21 cellular contexts compared by ENCODE assay signal in genomic region chr5:14826714-14827113, GRCh38. TPM values are rescaled to one million over a fixed set of nuclear protein-coding genes. Genes with fewer than 3 reads are reported as not detected.
A peak's percentile ranks its signal among the peaks of the same experiment; 100 is the strongest.
DNase-seq lines count a peak whose midpoint lies in the region; ATAC-seq and TF ChIP-seq lines count a peak whose summit lies in the region.
"Had no signal": no experiment of that assay in that cellular context is flagged by ENCODE, and none has a peak within 500 bp of the region (broad histone marks: within the 10 kb centered on the region; RNA-seq: fewer than 3 reads in every experiment).

No MANE protein-coding gene starts in this region.

- H3K9me3 Mint-ChIP-seq in activated T-cell treated with anti-CD3 and anti-CD28 coated beads, Interleukin-2, amount 50 U/mL, for 24 hours = no peaks in the 10 kb centered on the region
- H3K9me3 Mint-ChIP-seq in brain (no peaks in the 10 kb centered on the region), neural progenitor cell (no peaks in the 10 kb centered on the region)
- H3K9me3 Mint-ChIP-seq: H9 had no signal

- H3K4me3 Mint-ChIP-seq in activated T-cell treated with anti-CD3 and anti-CD28 coated beads, Interleukin-2, amount 50 U/mL, for 24 hours = no peak overlapping the region
- H3K4me3 Mint-ChIP-seq in brain (no peak overlapping the region), neural progenitor cell (no peak overlapping the region)
- H3K4me3 Mint-ChIP-seq: B cell, H9 had no signal

- DNase-seq in activated T-cell treated with anti-CD3 and anti-CD28 coated beads, Interleukin-2, amount 50 U/mL, for 24 hours = no peak
- DNase-seq in activated T-cell treated with anti-CD3 and anti-CD28 coated beads for 4 hours (no peak), gastrocnemius medialis (no peak), middle frontal gyrus (ENCODE audit: extremely low spot score, low spot score) (no peak), neural progenitor cell (ENCODE audit: low spot score) (no peak)
- no peak for DNase-seq in effector CD8-positive, alpha-beta T cell (lab: John Stamatoyannopoulos, UW)
- DNase-seq: GM23248, H9, NCI-H1048, NCI-H1694, NCI-H2029 treated with DMSO at 0.1 percent for 48 hours, NCI-H446 treated with DMSO at 0.1 percent for 48 hours, PC-9, SJCRH30 had no signal

- H3K4me3 ChIP-seq in gastrocnemius medialis = no peak overlapping the region
- H3K4me3 ChIP-seq in neural progenitor cell = no peak overlapping the region
- H3K4me3 ChIP-seq: GM23248, PC-9, SJCRH30 had no signal

- peaks cover 55 to 64% of the 10 kb centered on the region in 2 donors for H3K4me1 ChIP-seq in gastrocnemius medialis
- no peaks in the 10 kb centered on the region for H3K4me1 ChIP-seq in neural progenitor cell
- H3K4me1 ChIP-seq: SJCRH30 had no signal

- H3K27me3 Mint-ChIP-seq in activated T-cell treated with anti-CD3 and anti-CD28 coated beads, Interleukin-2, amount 50 U/mL, for 24 hours = no peaks in the 10 kb centered on the region
- H3K27me3 Mint-ChIP-seq in brain (no peaks in the 10 kb centered on the region), neural progenitor cell (ENCODE audit: insufficient read depth, low read depth) (no peaks in the 10 kb centered on the region)
- H3K27me3 Mint-ChIP-seq: B cell had no signal

- H3K79me2 ChIP-seq in neural progenitor cell (ENCODE audit: low read depth) = no peaks in the 10 kb centered on the region

- TF ChIP-seq CTCF in brain (conservative IDR thresholded peaks at IDR 0.05) (no peak), gastrocnemius medialis (IDR thresholded peaks at IDR 0.05 in 4 of 5, conservative IDR thresholded peaks at IDR 0.05 in 1 of 5) (no peak), neural progenitor cell (IDR thresholded peaks at IDR 0.05) (no peak)

- H3K27me3 ChIP-seq in gastrocnemius medialis = no peaks in the 10 kb centered on the region
- no peaks in the 10 kb centered on the region for H3K27me3 ChIP-seq in neural progenitor cell
- H3K27me3 ChIP-seq: SJCRH30 had no signal

- in situ Hi-C loops in gastrocnemius medialis (cut with MboI; ENCODE audit: low sequenced_read_pairs in 4 of 4) = no loop called here

- TF ChIP-seq EP300 in Ishikawa (IDR thresholded peaks at IDR 0.05; ENCODE audit: borderline replicate concordance) = no peak

- no peaks in the 10 kb centered on the region for H4K20me1 ChIP-seq in neural progenitor cell (ENCODE audit: low read depth)

- TF ChIP-seq RAD21 in Ishikawa (IDR thresholded peaks at IDR 0.05; ENCODE audit: low read depth) = no peak

- H3K27ac ChIP-seq in gastrocnemius medialis (peak overlapping the region; percentile 50 to 88 (median 84)), neural progenitor cell (no peak overlapping the region)
- H3K27ac ChIP-seq: 22Rv1, C4-2B, GM23248, KMS-11, PC-9, SJCRH30 had no signal

- no peak for TF ChIP-seq POLR2A in gastrocnemius medialis (IDR thresholded peaks at IDR 0.05)

- peak overlapping the region; percentile 76 for H3K27ac Mint-ChIP-seq in activated T-cell treated with anti-CD3 and anti-CD28 coated beads, Interleukin-2, amount 50 U/mL, for 24 hours
- H3K27ac Mint-ChIP-seq in brain = peak overlapping the region in 3 of 5 experiments; percentile 23 to 70 (median 26)
- H3K27ac Mint-ChIP-seq in neural progenitor cell = no peak overlapping the region
- H3K27ac Mint-ChIP-seq: B cell had no signal

- intact Hi-C loops in gastrocnemius medialis (cut with DNase I; ENCODE audit: low total_unique reads) = no loop called here

- H3K9me3 ChIP-seq in gastrocnemius medialis (no peaks in the 10 kb centered on the region), neural progenitor cell (ENCODE audit: low read depth) (no peaks in the 10 kb centered on the region)
- H3K9me3 ChIP-seq: SJCRH30 had no signal

- no peaks in the 10 kb centered on the region for H3F3A ChIP-seq in neural progenitor cell (ENCODE audit: low read depth)

- H3K36me3 ChIP-seq in gastrocnemius medialis = no peaks in the 10 kb centered on the region
- H3K36me3 ChIP-seq in neural progenitor cell = no peaks in the 10 kb centered on the region
- H3K36me3 ChIP-seq: SJCRH30 had no signal

- peaks cover 62% of the 10 kb centered on the region for H3K4me1 Mint-ChIP-seq in activated T-cell treated with anti-CD3 and anti-CD28 coated beads, Interleukin-2, amount 50 U/mL, for 24 hours (ENCODE audit: low read depth)
- H3K4me1 Mint-ChIP-seq in brain (peaks cover 7% of the 10 kb centered on the region), neural progenitor cell (no peaks in the 10 kb centered on the region)
- H3K4me1 Mint-ChIP-seq: B cell, H9 had no signal

- H3K4me2 ChIP-seq in neural progenitor cell = no peak overlapping the region
- H3K4me2 ChIP-seq: KMS-11, PC-9 had no signal

- ATAC-seq in gastrocnemius medialis = no peak
- ATAC-seq: Right ventricle myocardium inferior had no signal

- H3K36me3 Mint-ChIP-seq in activated T-cell treated with anti-CD3 and anti-CD28 coated beads, Interleukin-2, amount 50 U/mL, for 24 hours (ENCODE audit: low read depth) = peaks cover 38% of the 10 kb centered on the region
- H3K36me3 Mint-ChIP-seq in brain (peaks cover 9% of the 10 kb centered on the region), neural progenitor cell (no peaks in the 10 kb centered on the region)

- H3K9ac ChIP-seq in neural progenitor cell = no peak overlapping the region
- H3K9ac ChIP-seq: GM23248, KMS-11 had no signal

- no peak overlapping the region for H2AFZ ChIP-seq in neural progenitor cell (replicated peaks)
- H2AFZ ChIP-seq: GM23248, PC-9 had no signal

TF ChIP-seq in Ishikawa, 13 proteins besides CTCF, POLR2A, EP300 and RAD21:
- peak; percentile 64 for TF ChIP-seq USF1 (IDR thresholded peaks at IDR 0.05)
- TF ChIP-seq YY1 (IDR thresholded peaks at IDR 0.05; ENCODE audit: low read depth) = no peak

RNA-seq across cellular contexts. Expression of gene ANKH, which starts 44.9 kb away (rescaled TPM):
- 118 TPM for polyA plus RNA-seq in brain (ENCODE audit: insufficient read depth, low read depth, low replicate concordance)
- total RNA-seq in gastrocnemius medialis (10 to 100 TPM; 33.5 to 52.1 (median 36.0) TPM), neural progenitor cell (ENCODE audit: low replicate concordance) (0.19 TPM in 2 replicates)

Comparison
In these comparisons a context has a peak if more than half of its experiments do, and no peak if none do; other contexts are left out.
1. RNA of gene ANKH, which starts 44.9 kb away (total RNA-seq): 33.5 to 52.1 TPM in gastrocnemius medialis; 0.19 TPM in neural progenitor cell; every median in the first group is over 10 times any median in the second.